ENCODE assay signal across 13 cellular contexts in genomic region chr10:114754445-114755320, GRCh38.
A peak's percentile ranks its signal among the peaks of the same experiment; 100 is the strongest.
DNase-seq lines count a peak whose midpoint lies in the region; ATAC-seq and TF ChIP-seq lines count a peak whose summit lies in the region.
"Had no signal": no experiment of that assay in that cellular context is flagged by ENCODE, and none has a peak within 500 bp of the region (broad histone marks: within the 10 kb centered on the region; RNA-seq: fewer than 3 reads in every experiment).

No MANE protein-coding gene starts in this region.

- H3K4me3 Mint-ChIP-seq in stimulated activated naive B cell treated with anti-CD40 and anti-IgM and Interleukin-4, amounts not matched to agents 10 μg/mL and 1 μg/mL and 100 μg/mL, for 72 hours = no peak overlapping the region
- no peak overlapping the region for H3K4me3 Mint-ChIP-seq in activated CD4-positive, alpha-beta memory T cell treated with anti-CD3 and anti-CD28 coated beads, Interleukin-2, amount 10 ng/mL, durations not matched to agents 7 days and 5 days
- H3K4me3 Mint-ChIP-seq: activated CD8-positive, alpha-beta T cell treated with anti-CD3 and anti-CD28 coated beads, Interleukin-2, amount 10 ng/mL, durations not matched to agents 7 days and 5 days; B cell had no signal

- H3K36me3 ChIP-seq in esophagus muscularis mucosa = no peaks in the 10 kb centered on the region
- H3K36me3 ChIP-seq: adrenal gland had no signal

- H3K9me3 Mint-ChIP-seq in stimulated activated naive B cell treated with anti-CD40 and anti-IgM and Interleukin-4, amounts not matched to agents 10 μg/mL and 1 μg/mL and 100 μg/mL, for 72 hours = peaks cover 3% of the 10 kb centered on the region in 2 donors
- H3K9me3 Mint-ChIP-seq in activated CD4-positive, alpha-beta memory T cell treated with anti-CD3 and anti-CD28 coated beads, Interleukin-2, amount 10 ng/mL, durations not matched to agents 7 days and 5 days = no peaks in the 10 kb centered on the region

- intact Hi-C loops in esophagus muscularis mucosa (cut with DNase I) = no loop called here

- 76% methylated on average over 12 of the region's 15 CpGs for WGBS in esophagus muscularis mucosa

- peaks cover 6 to 13% of the 10 kb centered on the region in 2 donors for H3K27me3 Mint-ChIP-seq in stimulated activated naive B cell treated with anti-CD40 and anti-IgM and Interleukin-4, amounts not matched to agents 10 μg/mL and 1 μg/mL and 100 μg/mL, for 72 hours
- H3K27me3 Mint-ChIP-seq in activated CD4-positive, alpha-beta memory T cell treated with anti-CD3 and anti-CD28 coated beads, Interleukin-2, amount 10 ng/mL, durations not matched to agents 7 days and 5 days = peaks cover 20% of the 10 kb centered on the region

- peaks cover 0 to 3% of the 10 kb centered on the region in 2 donors for H3K36me3 Mint-ChIP-seq in stimulated activated naive B cell treated with anti-CD40 and anti-IgM and Interleukin-4, amounts not matched to agents 10 μg/mL and 1 μg/mL and 100 μg/mL, for 72 hours
- no peaks in the 10 kb centered on the region for H3K36me3 Mint-ChIP-seq in activated CD4-positive, alpha-beta memory T cell treated with anti-CD3 and anti-CD28 coated beads, Interleukin-2, amount 10 ng/mL, durations not matched to agents 7 days and 5 days (ENCODE audit: low read depth)

- no peak overlapping the region for H3K27ac ChIP-seq in esophagus muscularis mucosa (replicated peaks in 1 of 4)

- H3K4me3 ChIP-seq in AG04449 (ENCODE audit: low read depth, low read length) (no peak overlapping the region), choroid plexus epithelial cell (ENCODE audit: low read depth, low read length) (no peak overlapping the region), esophagus muscularis mucosa (no peak overlapping the region)
- H3K4me3 ChIP-seq: adrenal gland had no signal

- peak; percentile 34 for DNase-seq in AG04449 (ENCODE audit: low read depth, low spot score)
- peak; percentile 61 for DNase-seq in HT1080 (ENCODE audit: low read depth)
- DNase-seq in choroid plexus epithelial cell (ENCODE audit: low read depth) = peak; percentile 54
- DNase-seq in left kidney (ENCODE audit: low read depth, low spot score) = peak; percentile 83
- DNase-seq in stimulated activated naive B cell treated with anti-CD40 and anti-IgM and Interleukin-4, amounts not matched to agents 10 μg/mL and 1 μg/mL and 100 μg/mL, for 72 hours = no peak
- DNase-seq in activated CD4-positive, alpha-beta memory T cell treated with anti-CD3 and anti-CD28 coated beads, Interleukin-2, amount 10 ng/mL, durations not matched to agents 7 days and 5 days = no peak
- DNase-seq in esophagus muscularis mucosa (ENCODE audit: extremely low spot score) = no peak
- DNase-seq: activated CD8-positive, alpha-beta T cell treated with anti-CD3 and anti-CD28 coated beads, Interleukin-2, amount 10 ng/mL, durations not matched to agents 7 days and 5 days; NCI-H524 had no signal

- no peak for TF ChIP-seq EP300 in esophagus muscularis mucosa (IDR thresholded peaks at IDR 0.05)

- H3K27me3 ChIP-seq in esophagus muscularis mucosa = no peaks in the 10 kb centered on the region
- H3K27me3 ChIP-seq: adrenal gland had no signal

- CTCF ChIA-PET in AG04449 (lab: Yijun Ruan, JAX) = no interaction called here
- CTCF ChIA-PET in activated CD4-positive, alpha-beta memory T cell treated with anti-CD3 and anti-CD28 coated beads, Interleukin-2, amount 10 ng/mL, durations not matched to agents 7 days and 5 days (lab: Charles Lee) = no interaction called here

- no peaks in the 10 kb centered on the region for H3K9me3 ChIP-seq in esophagus muscularis mucosa
- H3K9me3 ChIP-seq: adrenal gland had no signal

- H3K27ac Mint-ChIP-seq in stimulated activated naive B cell treated with anti-CD40 and anti-IgM and Interleukin-4, amounts not matched to agents 10 μg/mL and 1 μg/mL and 100 μg/mL, for 72 hours = no peak overlapping the region
- H3K27ac Mint-ChIP-seq in activated CD4-positive, alpha-beta memory T cell treated with anti-CD3 and anti-CD28 coated beads, Interleukin-2, amount 10 ng/mL, durations not matched to agents 7 days and 5 days = no peak overlapping the region
- H3K27ac Mint-ChIP-seq: activated CD8-positive, alpha-beta T cell treated with anti-CD3 and anti-CD28 coated beads, Interleukin-2, amount 10 ng/mL, durations not matched to agents 7 days and 5 days; B cell; progenitor cell of endocrine pancreas had no signal

- H3K4me1 ChIP-seq in esophagus muscularis mucosa = peaks cover 6 to 50% (median 8%) of the 10 kb centered on the region in 4 donors
- H3K4me1 ChIP-seq: adrenal gland had no signal

- no peak for ATAC-seq in stimulated activated naive B cell treated with anti-CD40 and anti-IgM and Interleukin-4, amounts not matched to agents 10 μg/mL and 1 μg/mL and 100 μg/mL, for 72 hours (replicated peaks)
- no peak for ATAC-seq in GM19351 (IDR thresholded peaks at IDR 0.05; ENCODE audit: unreplicated experiment)
- ATAC-seq: activated CD8-positive, alpha-beta T cell treated with anti-CD3 and anti-CD28 coated beads, Interleukin-2, amount 10 ng/mL, durations not matched to agents 7 days and 5 days had no signal

- POLR2A ChIA-PET in AG04449 (lab: Yijun Ruan, JAX) = interaction anchor here (0.6 kb wide), 1 partner anchor 140 kb away, joined by 4 read pairs; no protein-coding TSS in a partner anchor
- POLR2A ChIA-PET in activated CD4-positive, alpha-beta memory T cell treated with anti-CD3 and anti-CD28 coated beads, Interleukin-2, amount 10 ng/mL, durations not matched to agents 7 days and 5 days (lab: Charles Lee) = no interaction called here

- TF ChIP-seq CTCF in AG04449 (IDR thresholded peaks at IDR 0.05; ENCODE audit: insufficient read depth, low read length, missing control alignments) (no peak), choroid plexus epithelial cell (conservative IDR thresholded peaks at IDR 0.05; ENCODE audit: low read depth, low read length) (no peak), esophagus muscularis mucosa (IDR thresholded peaks at IDR 0.05) (no peak)

- no peaks in the 10 kb centered on the region for H3K4me1 Mint-ChIP-seq in stimulated activated naive B cell treated with anti-CD40 and anti-IgM and Interleukin-4, amounts not matched to agents 10 μg/mL and 1 μg/mL and 100 μg/mL, for 72 hours
- H3K4me1 Mint-ChIP-seq in activated CD4-positive, alpha-beta memory T cell treated with anti-CD3 and anti-CD28 coated beads, Interleukin-2, amount 10 ng/mL, durations not matched to agents 7 days and 5 days = no peaks in the 10 kb centered on the region
- H3K4me1 Mint-ChIP-seq: B cell had no signal

- no peak for TF ChIP-seq POLR2A in esophagus muscularis mucosa (IDR thresholded peaks at IDR 0.05; ENCODE audit: low read depth)

Comparison
In these comparisons a context has a peak if more than half of its experiments do, and no peak if none do; other contexts are left out.
1. DNase-seq: peak in AG04449 (single experiment), HT1080 (single experiment), choroid plexus epithelial cell (single experiment) and left kidney (single experiment); none in stimulated activated naive B cell treated with anti-CD40 and anti-IgM and Interleukin-4, amounts not matched to agents 10 μg/mL and 1 μg/mL and 100 μg/mL, for 72 hours (single experiment), activated CD4-positive, alpha-beta memory T cell treated with anti-CD3 and anti-CD28 coated beads, Interleukin-2, amount 10 ng/mL, durations not matched to agents 7 days and 5 days (single experiment) and esophagus muscularis mucosa (single experiment).